In the genomic region with DNA sequence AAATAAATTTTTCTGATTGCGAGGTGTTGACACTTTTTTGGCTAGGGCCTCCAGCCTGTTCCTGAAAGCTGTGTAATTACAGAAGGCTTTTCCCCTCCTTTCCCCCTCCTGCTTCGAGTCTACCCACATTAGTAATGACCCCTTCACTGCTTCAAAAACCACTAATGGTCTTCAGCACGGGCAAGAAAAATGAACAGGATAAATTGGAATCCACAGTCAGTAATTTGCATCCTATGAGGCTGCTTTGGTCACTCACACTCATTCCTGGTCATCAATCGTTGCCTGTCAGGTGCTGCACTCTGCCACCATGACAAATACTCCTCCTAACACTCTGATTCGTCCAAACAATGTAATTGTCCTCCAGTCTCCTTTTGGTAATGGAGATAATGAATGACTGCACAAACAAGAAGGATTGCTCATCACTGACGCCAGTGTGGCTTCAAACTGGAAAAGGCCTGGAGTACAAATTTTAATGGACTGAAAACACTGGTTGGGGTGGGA, we compare ENCODE assay signal across 1 cellular context.
TF ChIP-seq lines count a peak whose summit lies in the region.

No MANE protein-coding gene starts in this region.

TF ChIP-seq in HEK293, 187 proteins besides CTCF, POLR2A, EP300 and RAD21 (continued from another document and continues in another):
- TF ChIP-seq, protein P1, sequence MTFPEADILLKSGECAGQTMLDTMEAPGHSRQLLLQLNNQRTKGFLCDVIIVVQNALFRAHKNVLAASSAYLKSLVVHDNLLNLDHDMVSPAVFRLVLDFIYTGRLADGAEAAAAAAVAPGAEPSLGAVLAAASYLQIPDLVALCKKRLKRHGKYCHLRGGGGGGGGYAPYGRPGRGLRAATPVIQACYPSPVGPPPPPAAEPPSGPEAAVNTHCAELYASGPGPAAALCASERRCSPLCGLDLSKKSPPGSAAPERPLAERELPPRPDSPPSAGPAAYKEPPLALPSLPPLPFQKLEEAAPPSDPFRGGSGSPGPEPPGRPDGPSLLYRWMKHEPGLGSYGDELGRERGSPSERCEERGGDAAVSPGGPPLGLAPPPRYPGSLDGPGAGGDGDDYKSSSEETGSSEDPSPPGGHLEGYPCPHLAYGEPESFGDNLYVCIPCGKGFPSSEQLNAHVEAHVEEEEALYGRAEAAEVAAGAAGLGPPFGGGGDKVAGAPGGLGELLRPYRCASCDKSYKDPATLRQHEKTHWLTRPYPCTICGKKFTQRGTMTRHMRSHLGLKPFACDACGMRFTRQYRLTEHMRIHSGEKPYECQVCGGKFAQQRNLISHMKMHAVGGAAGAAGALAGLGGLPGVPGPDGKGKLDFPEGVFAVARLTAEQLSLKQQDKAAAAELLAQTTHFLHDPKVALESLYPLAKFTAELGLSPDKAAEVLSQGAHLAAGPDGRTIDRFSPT (tag by site-specific recombination; IDR thresholded peaks at IDR 0.05): peak; percentile 83; the same call in 1 of the 2 replicates
- TF ChIP-seq ZNF585B (tag by site-specific recombination; IDR thresholded peaks at IDR 0.05) (no peak), PRDM1 (tag by site-specific recombination; IDR thresholded peaks at IDR 0.05) (no peak), ZNF394 (tag by site-specific recombination; IDR thresholded peaks at IDR 0.05; ENCODE audit: borderline replicate concordance) (peak; percentile 75), ZEB2 (tag by site-specific recombination; IDR thresholded peaks at IDR 0.05) (peak; percentile 96), ZFP3 (tag by site-specific recombination; IDR thresholded peaks at IDR 0.05; ENCODE audit: low read depth) (no peak), OSR2 (tag by site-specific recombination; IDR thresholded peaks at IDR 0.05) (peak; percentile 97), GLIS2 (tag by site-specific recombination; IDR thresholded peaks at IDR 0.05) (0 out of 2 replicates have a peak, but pooled peaks have one; percentile 36), FEZF1 (tag by site-specific recombination; IDR thresholded peaks at IDR 0.05) (peak; percentile 99), ZNF155 (tag by site-specific recombination; IDR thresholded peaks at IDR 0.05) (no peak), GLIS1 (tag by site-specific recombination; IDR thresholded peaks at IDR 0.05) (peak; percentile 85), MEIS1 (CRISPR knock-in tag; IDR thresholded peaks at IDR 0.05; ENCODE audit: borderline replicate concordance) (peak; percentile 49; the same call in 1 of the 2 replicates), ZNF837 (tag by site-specific recombination; IDR thresholded peaks at IDR 0.05) (no peak), ZNF398 (tag by site-specific recombination; IDR thresholded peaks at IDR 0.05) (peak; percentile 93), ZSCAN30 (tag by site-specific recombination; IDR thresholded peaks at IDR 0.05) (0 out of 2 replicates have a peak, but pooled peaks have one; percentile 21), ZNF623 (tag by site-specific recombination; IDR thresholded peaks at IDR 0.05) (no peak), ZFP41 (tag by site-specific recombination; IDR thresholded peaks at IDR 0.05; ENCODE audit: borderline replicate concordance) (no peak), SP3 (tag by site-specific recombination; IDR thresholded peaks at IDR 0.05) (peak; percentile 23; the same call in 1 of the 2 replicates), ZNF184 (tag by site-specific recombination; IDR thresholded peaks at IDR 0.05) (0 out of 2 replicates have a peak, but pooled peaks have one; percentile 15), ZNF26 (tag by site-specific recombination; IDR thresholded peaks at IDR 0.05) (no peak), ZFP69B (tag by site-specific recombination; IDR thresholded peaks at IDR 0.05) (peak; percentile 36; the same call in 1 of the 2 replicates), ZNF76 (tag by site-specific recombination; IDR thresholded peaks at IDR 0.05; ENCODE audit: borderline replicate concordance, low read depth) (peak; percentile 31; the same call in 1 of the 2 replicates), KLF1 (tag by site-specific recombination; IDR thresholded peaks at IDR 0.05) (no peak), ZNF391 (tag by site-specific recombination; IDR thresholded peaks at IDR 0.05; ENCODE audit: borderline replicate concordance, low read depth) (peak; percentile 85; the same call in 1 of the 2 replicates), ZNF18 (tag by site-specific recombination; IDR thresholded peaks at IDR 0.05) (peak; percentile 91), GFI1B (tag by site-specific recombination; IDR thresholded peaks at IDR 0.05) (peak; percentile 82), ZNF704 (tag by site-specific recombination; IDR thresholded peaks at IDR 0.05) (no peak), PBX3 (CRISPR knock-in tag; IDR thresholded peaks at IDR 0.05) (no peak)
- TF ChIP-seq, protein P2, sequence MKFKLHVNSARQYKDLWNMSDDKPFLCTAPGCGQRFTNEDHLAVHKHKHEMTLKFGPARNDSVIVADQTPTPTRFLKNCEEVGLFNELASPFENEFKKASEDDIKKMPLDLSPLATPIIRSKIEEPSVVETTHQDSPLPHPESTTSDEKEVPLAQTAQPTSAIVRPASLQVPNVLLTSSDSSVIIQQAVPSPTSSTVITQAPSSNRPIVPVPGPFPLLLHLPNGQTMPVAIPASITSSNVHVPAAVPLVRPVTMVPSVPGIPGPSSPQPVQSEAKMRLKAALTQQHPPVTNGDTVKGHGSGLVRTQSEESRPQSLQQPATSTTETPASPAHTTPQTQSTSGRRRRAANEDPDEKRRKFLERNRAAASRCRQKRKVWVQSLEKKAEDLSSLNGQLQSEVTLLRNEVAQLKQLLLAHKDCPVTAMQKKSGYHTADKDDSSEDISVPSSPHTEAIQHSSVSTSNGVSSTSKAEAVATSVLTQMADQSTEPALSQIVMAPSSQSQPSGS (tag by site-specific recombination; IDR thresholded peaks at IDR 0.05; ENCODE audit: low read depth): peak; percentile 40; the same call in 1 of the 2 replicates
- TF ChIP-seq, protein P3, sequence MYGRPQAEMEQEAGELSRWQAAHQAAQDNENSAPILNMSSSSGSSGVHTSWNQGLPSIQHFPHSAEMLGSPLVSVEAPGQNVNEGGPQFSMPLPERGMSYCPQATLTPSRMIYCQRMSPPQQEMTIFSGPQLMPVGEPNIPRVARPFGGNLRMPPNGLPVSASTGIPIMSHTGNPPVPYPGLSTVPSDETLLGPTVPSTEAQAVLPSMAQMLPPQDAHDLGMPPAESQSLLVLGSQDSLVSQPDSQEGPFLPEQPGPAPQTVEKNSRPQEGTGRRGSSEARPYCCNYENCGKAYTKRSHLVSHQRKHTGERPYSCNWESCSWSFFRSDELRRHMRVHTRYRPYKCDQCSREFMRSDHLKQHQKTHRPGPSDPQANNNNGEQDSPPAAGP (tag by site-specific recombination; IDR thresholded peaks at IDR 0.05): peak; percentile 77; the same call in 1 of the 2 replicates
- TF ChIP-seq, protein P4, sequence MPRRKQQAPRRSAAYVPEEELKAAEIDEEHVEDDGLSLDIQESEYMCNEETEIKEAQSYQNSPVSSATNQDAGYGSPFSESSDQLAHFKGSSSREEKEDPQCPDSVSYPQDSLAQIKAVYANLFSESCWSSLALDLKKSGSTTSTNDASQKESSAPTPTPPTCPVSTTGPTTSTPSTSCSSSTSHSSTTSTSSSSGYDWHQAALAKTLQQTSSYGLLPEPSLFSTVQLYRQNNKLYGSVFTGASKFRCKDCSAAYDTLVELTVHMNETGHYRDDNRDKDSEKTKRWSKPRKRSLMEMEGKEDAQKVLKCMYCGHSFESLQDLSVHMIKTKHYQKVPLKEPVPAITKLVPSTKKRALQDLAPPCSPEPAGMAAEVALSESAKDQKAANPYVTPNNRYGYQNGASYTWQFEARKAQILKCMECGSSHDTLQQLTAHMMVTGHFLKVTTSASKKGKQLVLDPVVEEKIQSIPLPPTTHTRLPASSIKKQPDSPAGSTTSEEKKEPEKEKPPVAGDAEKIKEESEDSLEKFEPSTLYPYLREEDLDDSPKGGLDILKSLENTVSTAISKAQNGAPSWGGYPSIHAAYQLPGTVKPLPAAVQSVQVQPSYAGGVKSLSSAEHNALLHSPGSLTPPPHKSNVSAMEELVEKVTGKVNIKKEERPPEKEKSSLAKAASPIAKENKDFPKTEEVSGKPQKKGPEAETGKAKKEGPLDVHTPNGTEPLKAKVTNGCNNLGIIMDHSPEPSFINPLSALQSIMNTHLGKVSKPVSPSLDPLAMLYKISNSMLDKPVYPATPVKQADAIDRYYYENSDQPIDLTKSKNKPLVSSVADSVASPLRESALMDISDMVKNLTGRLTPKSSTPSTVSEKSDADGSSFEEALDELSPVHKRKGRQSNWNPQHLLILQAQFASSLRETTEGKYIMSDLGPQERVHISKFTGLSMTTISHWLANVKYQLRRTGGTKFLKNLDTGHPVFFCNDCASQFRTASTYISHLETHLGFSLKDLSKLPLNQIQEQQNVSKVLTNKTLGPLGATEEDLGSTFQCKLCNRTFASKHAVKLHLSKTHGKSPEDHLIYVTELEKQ (tag by site-specific recombination; IDR thresholded peaks at IDR 0.05; ENCODE audit: borderline replicate concordance): peak; percentile 95
- TF ChIP-seq, protein P5, sequence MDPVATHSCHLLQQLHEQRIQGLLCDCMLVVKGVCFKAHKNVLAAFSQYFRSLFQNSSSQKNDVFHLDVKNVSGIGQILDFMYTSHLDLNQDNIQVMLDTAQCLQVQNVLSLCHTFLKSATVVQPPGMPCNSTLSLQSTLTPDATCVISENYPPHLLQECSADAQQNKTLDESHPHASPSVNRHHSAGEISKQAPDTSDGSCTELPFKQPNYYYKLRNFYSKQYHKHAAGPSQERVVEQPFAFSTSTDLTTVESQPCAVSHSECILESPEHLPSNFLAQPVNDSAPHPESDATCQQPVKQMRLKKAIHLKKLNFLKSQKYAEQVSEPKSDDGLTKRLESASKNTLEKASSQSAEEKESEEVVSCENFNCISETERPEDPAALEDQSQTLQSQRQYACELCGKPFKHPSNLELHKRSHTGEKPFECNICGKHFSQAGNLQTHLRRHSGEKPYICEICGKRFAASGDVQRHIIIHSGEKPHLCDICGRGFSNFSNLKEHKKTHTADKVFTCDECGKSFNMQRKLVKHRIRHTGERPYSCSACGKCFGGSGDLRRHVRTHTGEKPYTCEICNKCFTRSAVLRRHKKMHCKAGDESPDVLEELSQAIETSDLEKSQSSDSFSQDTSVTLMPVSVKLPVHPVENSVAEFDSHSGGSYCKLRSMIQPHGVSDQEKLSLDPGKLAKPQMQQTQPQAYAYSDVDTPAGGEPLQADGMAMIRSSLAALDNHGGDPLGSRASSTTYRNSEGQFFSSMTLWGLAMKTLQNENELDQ (tag by site-specific recombination; IDR thresholded peaks at IDR 0.05; ENCODE audit: low read depth): no peak
- TF ChIP-seq, protein P6, sequence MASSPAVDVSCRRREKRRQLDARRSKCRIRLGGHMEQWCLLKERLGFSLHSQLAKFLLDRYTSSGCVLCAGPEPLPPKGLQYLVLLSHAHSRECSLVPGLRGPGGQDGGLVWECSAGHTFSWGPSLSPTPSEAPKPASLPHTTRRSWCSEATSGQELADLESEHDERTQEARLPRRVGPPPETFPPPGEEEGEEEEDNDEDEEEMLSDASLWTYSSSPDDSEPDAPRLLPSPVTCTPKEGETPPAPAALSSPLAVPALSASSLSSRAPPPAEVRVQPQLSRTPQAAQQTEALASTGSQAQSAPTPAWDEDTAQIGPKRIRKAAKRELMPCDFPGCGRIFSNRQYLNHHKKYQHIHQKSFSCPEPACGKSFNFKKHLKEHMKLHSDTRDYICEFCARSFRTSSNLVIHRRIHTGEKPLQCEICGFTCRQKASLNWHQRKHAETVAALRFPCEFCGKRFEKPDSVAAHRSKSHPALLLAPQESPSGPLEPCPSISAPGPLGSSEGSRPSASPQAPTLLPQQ (tag by site-specific recombination; IDR thresholded peaks at IDR 0.05): peak; percentile 36; the same call in 1 of the 2 replicates
